In the genomic region with DNA sequence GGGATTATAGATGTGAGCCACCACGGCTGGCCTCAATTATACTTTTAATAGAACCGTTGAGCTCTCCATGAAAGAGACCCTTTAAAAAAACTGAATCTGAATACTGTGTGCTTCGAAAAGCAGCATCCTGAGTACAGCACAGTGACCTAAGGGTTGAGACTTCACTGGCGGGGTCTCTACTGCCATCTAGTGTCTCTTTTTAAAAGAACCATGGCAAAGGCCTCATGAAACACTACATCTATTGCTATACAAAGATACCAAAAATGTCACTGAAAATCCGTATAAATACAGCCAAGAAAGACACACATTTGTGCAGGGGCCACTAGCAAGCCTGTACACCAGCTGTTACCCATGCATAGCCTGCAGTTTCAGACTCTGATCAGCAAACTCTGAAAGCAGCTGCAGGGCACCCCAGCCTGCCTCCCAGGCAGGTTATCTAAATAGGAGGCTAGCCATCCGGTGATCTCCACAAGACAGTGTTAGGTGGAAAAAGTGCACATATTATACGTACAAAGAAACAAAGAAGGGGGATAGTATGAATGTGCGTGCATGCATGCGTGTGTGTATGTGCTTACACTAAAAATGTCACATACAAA, we compare ENCODE assay signal across 8 cellular contexts. TPM values are rescaled to one million over a fixed set of nuclear protein-coding genes. Genes with fewer than 3 reads are reported as not detected.
DNase-seq lines count a peak whose midpoint lies in the region; ATAC-seq and TF ChIP-seq lines count a peak whose summit lies in the region.

No MANE protein-coding gene starts in this region.

- H3K27me3 ChIP-seq in prostate gland (replicated peaks; ENCODE audit: insufficient read depth): no peaks in the 10 kb centered on the region

- no peak overlapping the region for H3K4me3 ChIP-seq in OCI-LY7 (ENCODE audit: low read depth, low read length, poor library complexity, severe bottlenecking)
- H3K4me3 ChIP-seq in prostate gland: no peak overlapping the region

- CTCF ChIA-PET in OCI-LY7 (lab: Charles Lee; ENCODE audit: unreplicated experiment): interaction anchor here (0.6 to 1.2 kb wide), 4 partner anchors 50 to 436 kb away, joined by 3 to 9 read pairs (median 3); partner anchors contain the start of genes DCXR and FAAP100

- H4K20me1 ChIP-seq in OCI-LY7 (ENCODE audit: insufficient read depth, low read length): peaks cover 9% of the 10 kb centered on the region; the same call in 1 of the 2 replicates

- H3K4me1 Mint-ChIP-seq in IgD-negative memory B cell (peaks cover 17 to 23% (median 18%) of the 10 kb centered on the region in 3 donors), glutamatergic neuron (ENCODE audit: low read depth, unreplicated experiment) (peaks cover 5% of the 10 kb centered on the region)

- POLR2A ChIA-PET in OCI-LY7 (lab: Charles Lee): interaction anchor here (0.6 to 1.6 kb wide), 4 partner anchors 48 to 206 kb away, joined by 3 to 4 read pairs (median 4); partner anchors contain the start of gene BAHCC1

- no peaks in the 10 kb centered on the region for H3K27me3 Mint-ChIP-seq in IgD-negative memory B cell
- H3K27me3 Mint-ChIP-seq in glutamatergic neuron (ENCODE audit: unreplicated experiment): peaks cover 2% of the 10 kb centered on the region

- BruUV-seq in OCI-LY7 (replicated peaks; lab: Mats Ljungman, UMichigan): no TSS peak

- H3K9me3 ChIP-seq in OCI-LY7 (ENCODE audit: low read length) (no peaks in the 10 kb centered on the region), prostate gland (no peaks in the 10 kb centered on the region)

- TF ChIP-seq CTCF in OCI-LY7 (conservative IDR thresholded peaks at IDR 0.05; ENCODE audit: low read length): peak; percentile 100
- peak; percentile 83 for TF ChIP-seq CTCF in glutamatergic neuron (IDR thresholded peaks at IDR 0.05; ENCODE audit: partially characterized antibody, unreplicated experiment)
- peak; percentile 52 to 87 (median 79) for TF ChIP-seq CTCF in prostate gland (IDR thresholded peaks at IDR 0.05)

- H3K36me3 Mint-ChIP-seq in IgD-negative memory B cell: no peaks in the 10 kb centered on the region
- no peaks in the 10 kb centered on the region for H3K36me3 Mint-ChIP-seq in glutamatergic neuron (ENCODE audit: unreplicated experiment)

- intact Hi-C loops in OCI-LY7 (cut with micrococcal nuclease; ENCODE audit: unreplicated experiment) (loop anchor here (1.0 to 2.0 kb wide), 2 partner anchors 49 to 82 kb away; partner anchors contain the start of gene FAAP100), prostate gland (cut with DNase I) (loop anchor here (5.0 kb wide), 3 partner anchors 49 to 349 kb away; partner anchors contain the start of gene FAAP100)

- ATAC-seq in HG02885 (IDR thresholded peaks at IDR 0.05; ENCODE audit: poor library complexity, unreplicated experiment) (no peak), HG03460 (IDR thresholded peaks at IDR 0.05; ENCODE audit: unreplicated experiment) (no peak)

- WGBS in prostate gland: 37% methylated on average over 9 of the region's 9 CpGs

- H3K9me2 ChIP-seq in OCI-LY7 (ENCODE audit: insufficient read depth, low read length): no peaks in the 10 kb centered on the region

- peak overlapping the region in 2 of 3 donors; percentile 40 to 85 for H3K27ac Mint-ChIP-seq in IgD-negative memory B cell
- H3K27ac Mint-ChIP-seq in glutamatergic neuron (ENCODE audit: unreplicated experiment): peak overlapping the region; percentile 39

- no peaks in the 10 kb centered on the region; the same call in 1 of the 2 replicates for H3K79me2 ChIP-seq in OCI-LY7 (ENCODE audit: insufficient read depth, low read depth, low read length)

- H3K36me3 ChIP-seq in OCI-LY7 (ENCODE audit: insufficient read depth, low read length) (peaks cover 76% of the 10 kb centered on the region), prostate gland (peaks cover 5 to 17% of the 10 kb centered on the region in 2 donors)

- H3K27ac ChIP-seq in OCI-LY7 (ENCODE audit: low read depth, low read length, poor library complexity, severe bottlenecking) (peak overlapping the region; percentile 12), prostate gland (no peak overlapping the region)

- peak overlapping the region; percentile 37; the same call in 1 of the 2 replicates for H3K4me2 ChIP-seq in OCI-LY7 (ENCODE audit: low read length)

- H3K4me3 Mint-ChIP-seq in IgD-negative memory B cell (peak overlapping the region in 2 of 4 donors; percentile 2 to 81), glutamatergic neuron (ENCODE audit: unreplicated experiment) (no peak overlapping the region)

- H3K4me1 ChIP-seq in OCI-LY7 (ENCODE audit: insufficient read depth, low read length, poor library complexity, severe bottlenecking) (peaks cover 28% of the 10 kb centered on the region), prostate gland (replicated peaks) (no peaks in the 10 kb centered on the region)

- peak; percentile 61 for DNase-seq in Daoy (ENCODE audit: low read depth)
- peak; percentile 82 for DNase-seq in OCI-LY7 (ENCODE audit: low spot score)
- peak; percentile 19 for DNase-seq in activated gamma-delta T cell treated with anti-CD3 and anti-CD28 coated beads, Interleukin-2, amount 50 U/mL, for 16 hours (ENCODE audit: low read depth)
- no peak for DNase-seq in glutamatergic neuron
- DNase-seq in prostate gland (ENCODE audit: low spot score): peak; percentile 52

- no peaks in the 10 kb centered on the region for H3K9me3 Mint-ChIP-seq in IgD-negative memory B cell
- H3K9me3 Mint-ChIP-seq in glutamatergic neuron (ENCODE audit: unreplicated experiment): no peaks in the 10 kb centered on the region

- H2AFZ ChIP-seq in OCI-LY7 (ENCODE audit: low read length): no peak overlapping the region

- no peak for TF ChIP-seq POLR2A in prostate gland (IDR thresholded peaks at IDR 0.05)

RNA-seq across cellular contexts. Expression of gene NPLOC4, which starts 35.3 kb away (rescaled TPM):
- total RNA-seq in Daoy (2014; rRNA removed; shearing (Covaris generic)): 69.6 and 78.5 TPM in 2 replicates
- polyA plus RNA-seq in IgD-negative memory B cell: 53.5 TPM
- total RNA-seq in OCI-LY7 (2014; rRNA removed; shearing (Covaris generic)): 59.4 and 69.6 TPM in 2 replicates
- total RNA-seq in OCI-LY7 (2022) (118 and 119 TPM in 2 replicates), glutamatergic neuron (ENCODE audit: unreplicated experiment) (137 TPM), prostate gland (10 to 100 TPM; 40.1 to 84.8 TPM)

RNA-seq across cellular contexts. Expression of gene TSPAN10, which starts 35.4 kb away (rescaled TPM):
- 2.3 and 4.5 TPM in 2 replicates for total RNA-seq in Daoy (2014; rRNA removed; shearing (Covaris generic))
- polyA plus RNA-seq in IgD-negative memory B cell: 0.36 TPM
- total RNA-seq in OCI-LY7 (2014; rRNA removed; shearing (Covaris generic)): 0.95 and 1.3 TPM in 2 replicates
- total RNA-seq in OCI-LY7 (2022) (1.7 and 2.4 TPM in 2 replicates), glutamatergic neuron (ENCODE audit: unreplicated experiment) (not detected), prostate gland (1 to 10 TPM; 2.5 to 2.9 TPM)

RNA-seq across cellular contexts. Expression of gene FAAP100, which starts 49.5 kb away (rescaled TPM):
- total RNA-seq in Daoy (2014; rRNA removed; shearing (Covaris generic)): 11.7 TPM in 2 replicates
- polyA plus RNA-seq in IgD-negative memory B cell: 25.6 TPM
- total RNA-seq in OCI-LY7 (2014; rRNA removed; shearing (Covaris generic)): 51.1 and 65.2 TPM in 2 replicates
- total RNA-seq in OCI-LY7 (2022): 64.4 and 74.2 TPM in 2 replicates
- 56.5 TPM for total RNA-seq in glutamatergic neuron (ENCODE audit: unreplicated experiment)
- total RNA-seq in prostate gland: 10 to 100 TPM; 27.8 to 44.4 TPM

RNA-seq across cellular contexts. Expression of gene PDE6G, which starts 54.7 kb away (rescaled TPM):
- total RNA-seq in Daoy (2014; rRNA removed; shearing (Covaris generic)): 2.5 TPM in 1 of 2 replicates, not detected in the other
- polyA plus RNA-seq in IgD-negative memory B cell: 1.5 TPM
- not detected in 2 replicates for total RNA-seq in OCI-LY7 (2014; rRNA removed; shearing (Covaris generic))
- total RNA-seq in OCI-LY7 (2022) (0.44 TPM in 1 of 2 replicates, not detected in the other), glutamatergic neuron (ENCODE audit: unreplicated experiment) (not detected), prostate gland (not detected)
